ENCODE assay signal across 14 cellular contexts in the genomic region with DNA sequence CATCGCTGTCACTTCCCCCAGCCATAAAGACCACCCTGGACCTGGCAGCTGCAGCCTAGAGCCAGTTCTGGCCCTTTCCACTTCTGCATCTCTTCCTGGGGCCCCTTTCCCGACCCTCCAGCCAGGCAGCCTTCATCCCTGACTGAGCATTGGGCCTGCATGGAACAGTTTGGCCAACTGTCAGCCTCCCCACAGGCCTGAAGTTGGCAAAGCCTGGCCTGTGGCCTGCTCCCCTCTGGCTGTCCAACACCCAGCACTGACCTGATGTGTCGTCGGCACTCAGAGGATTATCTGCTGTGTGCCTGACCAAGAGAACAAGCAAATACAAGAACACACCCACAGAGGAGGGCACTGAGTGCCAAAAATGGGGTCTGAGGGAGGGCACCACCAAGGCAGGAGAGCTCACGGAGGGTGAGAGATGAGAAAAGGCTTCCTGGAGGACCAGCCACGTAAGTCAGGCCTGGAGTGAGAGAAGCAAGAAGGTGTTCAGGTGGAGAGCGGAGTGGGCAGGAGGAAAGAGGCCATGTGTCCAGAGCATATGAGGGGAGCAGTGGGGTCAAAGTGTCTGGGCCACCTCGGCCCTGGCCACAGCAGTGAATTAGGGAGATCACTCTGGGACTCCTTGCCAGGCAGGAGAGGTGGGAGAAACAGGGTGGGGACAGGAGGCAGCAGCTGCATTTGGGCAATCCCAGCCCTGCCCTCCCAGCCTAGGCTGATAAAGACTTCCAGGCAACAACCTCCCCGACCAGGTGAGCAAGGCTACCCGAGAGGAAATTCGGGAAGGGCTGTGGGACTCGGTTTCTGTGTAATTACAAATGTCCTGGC.
A peak's percentile ranks its signal among the peaks of the same experiment; 100 is the strongest.
DNase-seq lines count a peak whose midpoint lies in the region; ATAC-seq, FAIRE-seq and TF ChIP-seq lines count a peak whose summit lies in the region.
"Had no signal": no experiment of that assay in that cellular context is flagged by ENCODE, and none has a peak within 500 bp of the region (broad histone marks: within the 10 kb centered on the region; RNA-seq: fewer than 3 reads in every experiment).

No MANE protein-coding gene starts in this region.

- H3K4me1 Mint-ChIP-seq in nephron progenitor cell: peaks cover 7% of the 10 kb centered on the region

- H3K9me3 Mint-ChIP-seq in nephron progenitor cell: no peaks in the 10 kb centered on the region
- H3K9me3 Mint-ChIP-seq: activated naive CD8-positive, alpha-beta T cell treated with anti-CD3 and anti-CD28 coated beads, Interleukin-2, amount 10 ng/mL, durations not matched to agents 7 days and 5 days; naive thymus-derived CD4-positive, alpha-beta T cell had no signal

- DNase-seq in stimulated activated CD4-positive, alpha-beta T cell treated with anti-CD3 and anti-CD28 coated beads, Interleukin-15, amount 100 ng/mL, for 24 hours: peak; percentile 1
- DNase-seq in stimulated activated CD4-positive, alpha-beta T cell treated with anti-CD3 and anti-CD28 coated beads, Interleukin-12 subunit alpha, Interleukin-12 subunit beta, amount 100 ng/mL, for 4 hours: no peak
- DNase-seq in ecto neural progenitor cell (ENCODE audit: low spot score) (peak; percentile 48), nephron progenitor cell (peak; percentile 5), urothelium cell line (ENCODE audit: low spot score) (no peak), DMS114 treated with DMSO at 0.1 percent for 48 hours (lab: John Stamatoyannopoulos, UW; ENCODE audit: unreplicated experiment) (no peak)
- DNase-seq: activated naive CD8-positive, alpha-beta T cell treated with anti-CD3 and anti-CD28 coated beads, Interleukin-2, amount 10 ng/mL, durations not matched to agents 7 days and 5 days; DMS79 treated with DMSO at 0.1 percent for 48 hours; H7; NCI-H748 treated with DMSO at 0.1 percent for 48 hours had no signal

- ATAC-seq in HG02642 (IDR thresholded peaks at IDR 0.05; ENCODE audit: poor library complexity, unreplicated experiment) (no peak), HG02870 (IDR thresholded peaks at IDR 0.05; ENCODE audit: unreplicated experiment) (no peak)
- ATAC-seq: naive thymus-derived CD4-positive, alpha-beta T cell had no signal

- no peak overlapping the region for H3K27ac Mint-ChIP-seq in nephron progenitor cell
- H3K27ac Mint-ChIP-seq: activated naive CD8-positive, alpha-beta T cell treated with anti-CD3 and anti-CD28 coated beads, Interleukin-2, amount 10 ng/mL, durations not matched to agents 7 days and 5 days; naive thymus-derived CD4-positive, alpha-beta T cell had no signal

- H3K4me3 Mint-ChIP-seq in nephron progenitor cell: no peak overlapping the region
- H3K4me3 Mint-ChIP-seq: activated naive CD8-positive, alpha-beta T cell treated with anti-CD3 and anti-CD28 coated beads, Interleukin-2, amount 10 ng/mL, durations not matched to agents 7 days and 5 days; naive thymus-derived CD4-positive, alpha-beta T cell had no signal

- H3K27me3 Mint-ChIP-seq in nephron progenitor cell (ENCODE audit: low read depth, poor library complexity): no peaks in the 10 kb centered on the region
- H3K27me3 Mint-ChIP-seq: activated naive CD8-positive, alpha-beta T cell treated with anti-CD3 and anti-CD28 coated beads, Interleukin-2, amount 10 ng/mL, durations not matched to agents 7 days and 5 days had no signal

- TF ChIP-seq CTCF in nephron progenitor cell (IDR thresholded peaks at IDR 0.05): no peak

- peak; percentile 56 for FAIRE-seq in urothelium cell line (lab: Jason Lieb, UNC)
- FAIRE-seq: GM12892 had no signal

- H3K36me3 Mint-ChIP-seq in nephron progenitor cell (ENCODE audit: low read depth): no peaks in the 10 kb centered on the region
- H3K36me3 Mint-ChIP-seq: activated naive CD8-positive, alpha-beta T cell treated with anti-CD3 and anti-CD28 coated beads, Interleukin-2, amount 10 ng/mL, durations not matched to agents 7 days and 5 days; naive thymus-derived CD4-positive, alpha-beta T cell had no signal

Comparison
In these comparisons a context has a peak if more than half of its experiments do, and no peak if none do; other contexts are left out.
1. DNase-seq: peak in stimulated activated CD4-positive, alpha-beta T cell treated with anti-CD3 and anti-CD28 coated beads, Interleukin-15, amount 100 ng/mL, for 24 hours (single experiment), ecto neural progenitor cell (single experiment) and nephron progenitor cell (single experiment); none in stimulated activated CD4-positive, alpha-beta T cell treated with anti-CD3 and anti-CD28 coated beads, Interleukin-12 subunit alpha, Interleukin-12 subunit beta, amount 100 ng/mL, for 4 hours (single experiment), urothelium cell line (single experiment) and DMS114 treated with DMSO at 0.1 percent for 48 hours (single experiment).